ENCODE assay signal across 1 cellular context in genomic region chr20:47243906-47244305, GRCh38.
TF ChIP-seq lines count a peak whose summit lies in the region.

No MANE protein-coding gene starts in this region.

TF ChIP-seq in IMR-90, 13 proteins besides CTCF, POLR2A, EP300 and RAD21:
- TF ChIP-seq FOS (IDR thresholded peaks at IDR 0.05; ENCODE audit: low read depth, low read length): no peak
- TF ChIP-seq RCOR1 (IDR thresholded peaks at IDR 0.05; ENCODE audit: insufficient replicate concordance, low read length): no peak
- TF ChIP-seq BHLHE40 (IDR thresholded peaks at IDR 0.05; ENCODE audit: low read depth, low read length): no peak
- no peak for TF ChIP-seq MXI1 (IDR thresholded peaks at IDR 0.05; ENCODE audit: borderline replicate concordance, low read depth, low read length)
- TF ChIP-seq CHD1 (IDR thresholded peaks at IDR 0.05; ENCODE audit: low read depth, low read length): no peak
- no peak for TF ChIP-seq CEBPB (IDR thresholded peaks at IDR 0.05; ENCODE audit: low read depth, low read length)
- no peak for TF ChIP-seq MAZ (IDR thresholded peaks at IDR 0.05; ENCODE audit: borderline replicate concordance, low read depth, low read length)
- no peak for TF ChIP-seq SMC3 (IDR thresholded peaks at IDR 0.05; ENCODE audit: low read depth, low read length)
- no peak for TF ChIP-seq MAFK (IDR thresholded peaks at IDR 0.05; ENCODE audit: low read depth, low read length)
- TF ChIP-seq ELK1 (IDR thresholded peaks at IDR 0.05; ENCODE audit: borderline replicate concordance, low read depth, low read length): no peak
